In genomic region chr16:66289986-66290385, GRCh38 we compare ENCODE assay signal across 16 cellular contexts.
DNase-seq lines count a peak whose midpoint lies in the region; ATAC-seq and TF ChIP-seq lines count a peak whose summit lies in the region.
"Had no signal": no experiment of that assay in that cellular context is flagged by ENCODE, and none has a peak within 500 bp of the region (broad histone marks: within the 10 kb centered on the region; RNA-seq: fewer than 3 reads in every experiment).

No MANE protein-coding gene starts in this region.

- H3K36me3 Mint-ChIP-seq in natural killer cell treated with Interleukin-12 subunit alpha and Interleukin-12 subunit beta and Interleukin-15 and Interleukin-18, amount 100 ng/mL, for 72 hours, result no peaks in the 10 kb centered on the region

- no peaks in the 10 kb centered on the region for H3K9me3 ChIP-seq in RWPE2 (ENCODE audit: severe bottlenecking)

- H3K4me1 ChIP-seq in RWPE2 (ENCODE audit: insufficient read depth, poor library complexity, severe bottlenecking), result no peaks in the 10 kb centered on the region

- H3K27ac Mint-ChIP-seq in natural killer cell treated with Interleukin-12 subunit alpha and Interleukin-12 subunit beta and Interleukin-15 and Interleukin-18, amount 100 ng/mL, for 72 hours, result no peak overlapping the region
- H3K27ac Mint-ChIP-seq: B cell; CD4-positive, alpha-beta T cell; GM23338; H9 had no signal

- no peak overlapping the region for H3K4me3 Mint-ChIP-seq in natural killer cell treated with Interleukin-12 subunit alpha and Interleukin-12 subunit beta and Interleukin-15 and Interleukin-18, amount 100 ng/mL, for 72 hours
- H3K4me3 Mint-ChIP-seq: B cell; CD4-positive, alpha-beta T cell; GM23338; H9 had no signal

- H3K27me3 Mint-ChIP-seq in natural killer cell treated with Interleukin-12 subunit alpha and Interleukin-12 subunit beta and Interleukin-15 and Interleukin-18, amount 100 ng/mL, for 72 hours, result peaks cover 12 to 16% of the 10 kb centered on the region in 2 donors

- H3K4me3 ChIP-seq in RWPE2 (ENCODE audit: severe bottlenecking), result no peak overlapping the region
- H3K4me3 ChIP-seq: GM12878, GM23338 had no signal

- no peak for TF ChIP-seq CTCF in RWPE2 (IDR thresholded peaks at IDR 0.05; ENCODE audit: poor library complexity, severe bottlenecking)

- H3K27ac ChIP-seq in RWPE2 (ENCODE audit: poor library complexity, severe bottlenecking) (no peak overlapping the region), caudate nucleus (ENCODE audit: low read depth, low read length) (no peak overlapping the region)

- ATAC-seq in RWPE2 (ENCODE audit: low read depth) (no peak), left lobe of liver (no peak), sciatic nerve (no peak)
- ATAC-seq in natural killer cell treated with Interleukin-12 subunit alpha and Interleukin-12 subunit beta and Interleukin-15 and Interleukin-18, amount 100 ng/mL, for 72 hours, result no peak
- ATAC-seq: GM12878, GM23338 had no signal

- H3K4me1 Mint-ChIP-seq in natural killer cell treated with Interleukin-12 subunit alpha and Interleukin-12 subunit beta and Interleukin-15 and Interleukin-18, amount 100 ng/mL, for 72 hours (ENCODE audit: low read depth in 2 of 2), result no peaks in the 10 kb centered on the region
- H3K4me1 Mint-ChIP-seq: B cell, GM23338, H9 had no signal

- DNase-seq in RWPE2 (ENCODE audit: low spot score) (peak; percentile 24), ecto neural progenitor cell (ENCODE audit: low spot score) (peak; percentile 13), left lobe of liver (ENCODE audit: low spot score) (peak; percentile 3), sciatic nerve (ENCODE audit: low spot score) (peak; percentile 7), caudate nucleus (lab: John Stamatoyannopoulos, UW) (no peak), NCI-H2029 (lab: John Stamatoyannopoulos, UW) (no peak), DMS79 (lab: John Stamatoyannopoulos, UW) (no peak)
- no peak for DNase-seq in natural killer cell treated with Interleukin-12 subunit alpha and Interleukin-12 subunit beta and Interleukin-15 and Interleukin-18, amount 100 ng/mL, for 72 hours (ENCODE audit: low spot score)
- DNase-seq: C1 segment of cervical spinal cord, Calu3, DMS 273 treated with DMSO at 0.1 percent for 48 hours had no signal

- H3K9me3 Mint-ChIP-seq in natural killer cell treated with Interleukin-12 subunit alpha and Interleukin-12 subunit beta and Interleukin-15 and Interleukin-18, amount 100 ng/mL, for 72 hours, result no peaks in the 10 kb centered on the region
- H3K9me3 Mint-ChIP-seq: CD4-positive, alpha-beta T cell; GM23338; H9 had no signal

- H3K27me3 ChIP-seq in RWPE2 (ENCODE audit: insufficient read depth, poor library complexity, severe bottlenecking), result no peaks in the 10 kb centered on the region

- intact Hi-C loops in sciatic nerve (cut with DNase I), result no loop called here

- H3K36me3 ChIP-seq in RWPE2 (ENCODE audit: low read depth), result no peaks in the 10 kb centered on the region

Comparison
In these comparisons a context has a peak if more than half of its experiments do, and no peak if none do; other contexts are left out.
1. DNase-seq: peak in RWPE2 (single experiment), ecto neural progenitor cell (single experiment), left lobe of liver (single experiment) and sciatic nerve (single experiment); none in caudate nucleus (0 of 61), NCI-H2029 (single experiment), natural killer cell treated with Interleukin-12 subunit alpha and Interleukin-12 subunit beta and Interleukin-15 and Interleukin-18, amount 100 ng/mL, for 72 hours (single experiment) and DMS79 (single experiment).